1 cellular context compared by ENCODE assay signal in genomic region chr1:226875641-226876295, GRCh38.
TF ChIP-seq lines count a peak whose summit lies in the region.

No MANE protein-coding gene starts in this region.

TF ChIP-seq in WTC11, 78 proteins besides CTCF, POLR2A, EP300 and RAD21 (continued from another document):
- TF ChIP-seq USF1 (CRISPR knock-in tag; IDR thresholded peaks at IDR 0.05): no peak
- no peak for TF ChIP-seq CREB1 (CRISPR knock-in tag; IDR thresholded peaks at IDR 0.05)
- TF ChIP-seq, protein P1, sequence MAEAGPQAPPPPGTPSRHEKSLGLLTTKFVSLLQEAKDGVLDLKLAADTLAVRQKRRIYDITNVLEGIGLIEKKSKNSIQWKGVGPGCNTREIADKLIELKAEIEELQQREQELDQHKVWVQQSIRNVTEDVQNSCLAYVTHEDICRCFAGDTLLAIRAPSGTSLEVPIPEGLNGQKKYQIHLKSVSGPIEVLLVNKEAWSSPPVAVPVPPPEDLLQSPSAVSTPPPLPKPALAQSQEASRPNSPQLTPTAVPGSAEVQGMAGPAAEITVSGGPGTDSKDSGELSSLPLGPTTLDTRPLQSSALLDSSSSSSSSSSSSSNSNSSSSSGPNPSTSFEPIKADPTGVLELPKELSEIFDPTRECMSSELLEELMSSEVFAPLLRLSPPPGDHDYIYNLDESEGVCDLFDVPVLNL (CRISPR knock-in tag; IDR thresholded peaks at IDR 0.05; ENCODE audit: borderline replicate concordance, low read depth): no peak
